In genomic region chr11:70471254-70471653, GRCh38 we compare ENCODE assay signal across 8 cellular contexts.
DNase-seq lines count a peak whose midpoint lies in the region; ATAC-seq, FAIRE-seq and TF ChIP-seq lines count a peak whose summit lies in the region.

No MANE protein-coding gene starts in this region.

- CTCF ChIA-PET in PC-9 (lab: Charles Lee), result interaction anchor here (0.7 to 0.8 kb wide), 3 partner anchors 12 to 127 kb away, joined by 3 to 7 read pairs (median 4); no protein-coding TSS in a partner anchor

- peak; percentile 46 for DNase-seq in cardiac septum (ENCODE audit: low spot score)
- DNase-seq in Right ventricle myocardium superior, result no peak
- DNase-seq in astrocyte of the spinal cord (ENCODE audit: low read depth, low spot score), result no peak
- peak; percentile 73 for DNase-seq in urothelium cell line (ENCODE audit: low spot score)
- DNase-seq in stomach, result no peak
- no peak for DNase-seq in PC-9

- in situ Hi-C loops in astrocyte of the spinal cord (cut with HindIII; ENCODE audit: low sequenced_read_pairs), result no loop called here

- H3K36me3 ChIP-seq in Loucy (ENCODE audit: insufficient read depth, low read length) (no peaks in the 10 kb centered on the region), stomach (peaks cover 0 to 11% (median 9%) of the 10 kb centered on the region in 4 donors), PC-9 (ENCODE audit: low read depth) (no peaks in the 10 kb centered on the region)

- H3K9me2 ChIP-seq in Loucy (replicated peaks; ENCODE audit: low read depth, low read length), result no peaks in the 10 kb centered on the region
- H3K9me2 ChIP-seq in PC-9 (ENCODE audit: insufficient read depth), result no peaks in the 10 kb centered on the region

- TF ChIP-seq POLR2A in stomach (IDR thresholded peaks at IDR 0.05), result no peak

- no peaks in the 10 kb centered on the region for H3K9me3 ChIP-seq in Loucy (ENCODE audit: insufficient read depth, low read depth, low read length)
- H3K9me3 ChIP-seq in stomach, result no peaks in the 10 kb centered on the region
- H3K9me3 ChIP-seq in PC-9 (ENCODE audit: insufficient read depth, low read depth), result no peaks in the 10 kb centered on the region

- no TSS peak for BruUV-seq in PC-9 (replicated peaks; lab: Mats Ljungman, UMichigan)

- H3K79me2 ChIP-seq in Loucy (ENCODE audit: insufficient read depth, low read length), result no peaks in the 10 kb centered on the region
- no peaks in the 10 kb centered on the region for H3K79me2 ChIP-seq in PC-9 (ENCODE audit: low read depth)

- TF ChIP-seq EP300 in stomach (IDR thresholded peaks at IDR 0.05), result no peak

- H4K20me1 ChIP-seq in Loucy (ENCODE audit: insufficient read depth, low read length, poor library complexity, severe bottlenecking) (no peaks in the 10 kb centered on the region), PC-9 (ENCODE audit: insufficient read depth) (no peaks in the 10 kb centered on the region)

- H3F3A ChIP-seq in Loucy (ENCODE audit: low read depth) (no peaks in the 10 kb centered on the region), PC-9 (ENCODE audit: insufficient read depth, low read depth) (peaks cover 8% of the 10 kb centered on the region; the same call in 1 of the 2 replicates)

- intact Hi-C loops in cardiac septum (cut with DNase I), result no loop called here
- intact Hi-C loops in Right ventricle myocardium superior (cut with DNase I), result no loop called here
- intact Hi-C loops in stomach (cut with DNase I; ENCODE audit: low total_unique reads), result no loop called here
- intact Hi-C loops in PC-9 (cut with micrococcal nuclease; ENCODE audit: unreplicated experiment), result no loop called here

- no peak for FAIRE-seq in urothelium cell line (lab: Jason Lieb, UNC)

- H3K4me3 ChIP-seq in Loucy (ENCODE audit: low read length, poor library complexity, severe bottlenecking) (no peak overlapping the region), astrocyte of the spinal cord (ENCODE audit: low read depth, low read length) (no peak overlapping the region), stomach (no peak overlapping the region), PC-9 (no peak overlapping the region)

- H3K27ac ChIP-seq in stomach (no peak overlapping the region), PC-9 (no peak overlapping the region)

- H2AFZ ChIP-seq in Loucy (ENCODE audit: low read length) (no peak overlapping the region), PC-9 (no peak overlapping the region)

- no peaks in the 10 kb centered on the region for H3K27me3 ChIP-seq in Loucy (ENCODE audit: insufficient read depth, low read length, poor library complexity, severe bottlenecking)
- H3K27me3 ChIP-seq in stomach, result no peaks in the 10 kb centered on the region
- no peaks in the 10 kb centered on the region for H3K27me3 ChIP-seq in PC-9 (ENCODE audit: insufficient read depth, low read depth)

- no peak overlapping the region for H3K9ac ChIP-seq in Loucy (ENCODE audit: low read depth, low read length, poor library complexity, severe bottlenecking)

- no peak overlapping the region for H3K4me2 ChIP-seq in Loucy (ENCODE audit: low read depth, low read length, poor library complexity, severe bottlenecking)
- H3K4me2 ChIP-seq in PC-9, result no peak overlapping the region

- ATAC-seq in Right ventricle myocardium superior (ENCODE audit: poor library complexity), result no peak
- ATAC-seq in HG03045 (IDR thresholded peaks at IDR 0.05; ENCODE audit: unreplicated experiment), result no peak

- H3K4me1 ChIP-seq in Loucy (ENCODE audit: insufficient read depth, low read length, poor library complexity, severe bottlenecking), result peaks cover 3% of the 10 kb centered on the region
- H3K4me1 ChIP-seq in stomach, result peaks cover 0 to 16% (median 0%) of the 10 kb centered on the region in 4 donors
- H3K4me1 ChIP-seq in PC-9 (replicated peaks; ENCODE audit: insufficient read depth), result no peaks in the 10 kb centered on the region

- WGBS in stomach, 5 donors, result 56 to 60% (median 57%) methylated on average over 7 of the region's 7 CpGs

- POLR2A ChIA-PET in PC-9 (lab: Charles Lee; ENCODE audit: unreplicated experiment), result interaction anchor here (0.6 kb wide), 1 partner anchor 82 kb away, joined by 9 read pairs; no protein-coding TSS in a partner anchor

- peak; percentile 70 for TF ChIP-seq CTCF in Loucy (conservative IDR thresholded peaks at IDR 0.05; ENCODE audit: low read length)
- TF ChIP-seq CTCF in astrocyte of the spinal cord (IDR thresholded peaks at IDR 0.05; ENCODE audit: low read depth, low read length), result peak; percentile 37
- TF ChIP-seq CTCF in stomach (IDR thresholded peaks at IDR 0.05), result no peak
- no peak; the same call in 1 of the 2 replicates for TF ChIP-seq CTCF in PC-9 (conservative IDR thresholded peaks at IDR 0.05)

Comparison
In these comparisons a context has a peak if more than half of its experiments do, and no peak if none do; other contexts are left out.
1. DNase-seq: peak in cardiac septum (single experiment) and urothelium cell line (single experiment); none in Right ventricle myocardium superior (single experiment), astrocyte of the spinal cord (single experiment), stomach (single experiment) and PC-9 (0 of 2).
2. CTCF ChIP-seq: peak in Loucy (single experiment) and astrocyte of the spinal cord (single experiment); none in stomach (0 of 7) and PC-9 (single experiment).